In the genomic region with DNA sequence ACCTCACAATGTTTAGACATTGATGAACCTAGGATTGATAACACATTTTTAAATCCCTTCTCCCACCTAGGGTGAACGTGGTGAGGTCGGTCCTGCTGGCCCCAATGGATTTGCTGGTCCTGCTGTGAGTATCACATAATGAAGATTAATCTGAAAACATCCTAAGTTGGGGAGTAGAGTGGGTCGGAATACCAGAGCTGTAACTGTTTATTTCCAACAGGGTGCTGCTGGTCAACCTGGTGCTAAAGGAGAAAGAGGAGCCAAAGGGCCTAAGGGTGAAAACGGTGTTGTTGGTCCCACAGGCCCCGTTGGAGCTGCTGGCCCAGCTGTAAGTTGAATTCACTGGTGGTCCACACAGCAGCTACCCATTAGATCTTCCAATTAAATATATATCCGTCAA, we compare ENCODE assay signal across 16 cellular contexts.
"Had no signal": no experiment of that assay in that cellular context is flagged by ENCODE, and none has a peak within 500 bp of the region (broad histone marks: within the 10 kb centered on the region; RNA-seq: fewer than 3 reads in every experiment).

No MANE protein-coding gene starts in this region.

- H3K9me3 ChIP-seq: heart right ventricle, thyroid gland had no signal

- DNase-seq: activated CD4-positive, alpha-beta T cell treated with anti-CD3 and anti-CD28 coated beads, Interleukin-2, amount 50 U/mL, for 4 hours; activated CD8-positive, alpha-beta memory T cell treated with anti-CD3 and anti-CD28 coated beads, Interleukin-2, amount 10 ng/mL, durations not matched to agents 7 days and 5 days; activated gamma-delta T cell treated with Interleukin-2 at 50 U/mL for 16 hours; activated naive CD8-positive, alpha-beta T cell treated with anti-CD3 and anti-CD28 coated beads for 36 hours; activated T-cell treated with anti-CD3 and anti-CD28 coated beads, Interleukin-2, amount 50 U/mL, for 24 hours; anterior cingulate cortex; caudate nucleus; foreskin melanocyte; heart right ventricle; left ventricle myocardium superior; mesendoderm; stimulated activated CD4-positive, alpha-beta T cell treated with anti-CD3 and anti-CD28 coated beads, Interleukin-4, amount 100 ng/mL, for 24 hours; thyroid gland had no signal

- H3K4me1 ChIP-seq: parathyroid adenoma, thyroid gland had no signal

- H3K9ac ChIP-seq: parathyroid adenoma had no signal

- H2AFZ ChIP-seq: parathyroid adenoma had no signal

- H3K27me3 ChIP-seq: heart right ventricle, thyroid gland had no signal

- H3K27ac ChIP-seq: heart right ventricle, parathyroid adenoma, thyroid gland had no signal

- H3K4me3 ChIP-seq: heart right ventricle, thyroid gland had no signal

- ATAC-seq: activated CD4-positive, CD25-positive, alpha-beta regulatory T cell treated with anti-CD3 and anti-CD28 coated beads, Interleukin-2, amount 50 U/mL, for 24 hours; activated CD8-positive, alpha-beta memory T cell treated with anti-CD3 and anti-CD28 coated beads, Interleukin-2, amount 10 ng/mL, durations not matched to agents 7 days and 5 days; heart right ventricle; left ventricle myocardium superior had no signal

- FAIRE-seq: keratinocyte had no signal
